ENCODE assay signal across 15 cellular contexts in the genomic region with DNA sequence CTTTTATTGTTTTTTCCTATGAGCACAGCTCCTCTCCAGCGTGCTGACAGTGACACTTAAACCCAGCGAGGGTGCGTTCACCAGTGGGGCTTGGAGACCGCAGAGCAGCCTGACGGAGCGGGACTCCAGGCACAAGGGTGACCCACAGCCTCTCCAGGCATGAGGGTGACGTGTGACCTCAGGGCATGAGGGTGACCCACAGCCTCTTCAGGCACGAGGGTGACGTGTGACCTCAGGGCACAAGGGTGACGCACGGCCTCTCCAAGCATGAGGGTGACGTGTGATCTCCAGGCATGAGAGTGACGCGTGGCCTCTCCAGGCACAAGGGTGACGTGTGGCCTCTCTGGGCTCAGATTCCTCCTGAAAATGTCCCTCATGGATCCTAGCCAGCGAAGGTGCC.
DNase-seq lines count a peak whose midpoint lies in the region; ATAC-seq and TF ChIP-seq lines count a peak whose summit lies in the region.
"Had no signal": no experiment of that assay in that cellular context is flagged by ENCODE, and none has a peak within 500 bp of the region (broad histone marks: within the 10 kb centered on the region; RNA-seq: fewer than 3 reads in every experiment).

No MANE protein-coding gene starts in this region.

- BruUV-seq in Panc1 (replicated peaks; lab: Mats Ljungman, UMichigan) = no TSS peak

- H3K4me1 Mint-ChIP-seq in neural crest cell = no peaks in the 10 kb centered on the region
- H3K4me1 Mint-ChIP-seq: CD4-positive, alpha-beta memory T cell had no signal

- no peak for TF ChIP-seq POLR2A in esophagus muscularis mucosa (IDR thresholded peaks at IDR 0.05; ENCODE audit: low read depth)

- H3K36me3 ChIP-seq in Panc1 (ENCODE audit: control insufficient read depth, insufficient read depth, low read length) (no peaks in the 10 kb centered on the region), esophagus muscularis mucosa (no peaks in the 10 kb centered on the region), aorta (ENCODE audit: control insufficient read depth in 1 of 2, insufficient read depth in 2 of 2, low read length in 1 of 2) (no peaks in the 10 kb centered on the region), WERI-Rb-1 (no peaks in the 10 kb centered on the region)
- H3K36me3 ChIP-seq: BE2C had no signal

- peak overlapping the region; percentile 35 for H3K27ac Mint-ChIP-seq in neural crest cell (ENCODE audit: unreplicated experiment)
- H3K27ac Mint-ChIP-seq: CD4-positive, alpha-beta memory T cell had no signal

- H3K36me3 Mint-ChIP-seq in neural crest cell (ENCODE audit: low read depth) = no peaks in the 10 kb centered on the region
- H3K36me3 Mint-ChIP-seq: CD4-positive, alpha-beta memory T cell had no signal

- H3K4me3 ChIP-seq in Panc1 (ENCODE audit: low read depth in 2 of 2, low read length in 2 of 2) = no peak overlapping the region
- H3K4me3 ChIP-seq in esophagus muscularis mucosa = no peak overlapping the region
- no peak overlapping the region for H3K4me3 ChIP-seq in aorta (ENCODE audit: low read length in 2 of 2)
- no peak overlapping the region for H3K4me3 ChIP-seq in WERI-Rb-1 (ENCODE audit: low read depth, low read length)
- H3K4me3 ChIP-seq: A549 had no signal

- H3K4me1 ChIP-seq in Panc1 (ENCODE audit: control insufficient read depth, insufficient read depth, low read length) (no peaks in the 10 kb centered on the region), esophagus muscularis mucosa (no peaks in the 10 kb centered on the region), aorta (ENCODE audit: control insufficient read depth in 1 of 2, insufficient read depth in 2 of 2, low read length in 2 of 2) (no peaks in the 10 kb centered on the region)
- H3K4me1 ChIP-seq: A549, BE2C had no signal

- POLR2A ChIA-PET in Panc1 (lab: Charles Lee) = no interaction called here

- 0 out of 2 replicates have a peak, but pooled peaks have one; percentile 38 for ATAC-seq in Panc1
- peak; percentile 37 for ATAC-seq in aorta (ENCODE audit: low FRiP score)
- no peak for ATAC-seq in GM21423 (IDR thresholded peaks at IDR 0.05; ENCODE audit: unreplicated experiment)
- ATAC-seq: A549 had no signal

- no peaks in the 10 kb centered on the region for H3K9me3 Mint-ChIP-seq in neural crest cell

- no peaks in the 10 kb centered on the region for H3K27me3 Mint-ChIP-seq in neural crest cell (ENCODE audit: low read depth)

- H3K9me3 ChIP-seq in Panc1 (ENCODE audit: control insufficient read depth, insufficient read depth, low read depth, low read length) = no peaks in the 10 kb centered on the region
- no peaks in the 10 kb centered on the region for H3K9me3 ChIP-seq in esophagus muscularis mucosa
- no peaks in the 10 kb centered on the region for H3K9me3 ChIP-seq in aorta (ENCODE audit: control insufficient read depth, low read length)
- H3K9me3 ChIP-seq in WERI-Rb-1 (ENCODE audit: severe bottlenecking) = no peaks in the 10 kb centered on the region
- H3K9me3 ChIP-seq: A549, BE2C had no signal

- H3K4me3 Mint-ChIP-seq in neural crest cell = no peak overlapping the region
- H3K4me3 Mint-ChIP-seq: CD4-positive, alpha-beta memory T cell had no signal

- no peak for TF ChIP-seq EP300 in esophagus muscularis mucosa (IDR thresholded peaks at IDR 0.05)

- in situ Hi-C loops in Panc1 (cut with HindIII; ENCODE audit: low pct_unique_long_range_greater_than_20kb, low sequenced_read_pairs) = no loop called here

- CTCF ChIA-PET in Panc1 (lab: Charles Lee) = no interaction called here

- H3K27ac ChIP-seq in Panc1 (ENCODE audit: low read length) (no peak overlapping the region), esophagus muscularis mucosa (replicated peaks in 1 of 4) (no peak overlapping the region), aorta (ENCODE audit: low read depth in 1 of 2, low read length in 2 of 2) (no peak overlapping the region), WERI-Rb-1 (no peak overlapping the region)
- H3K27ac ChIP-seq: A549, C4-2B had no signal

- intact Hi-C loops in Panc1 (cut with micrococcal nuclease; ENCODE audit: unreplicated experiment) = no loop called here
- intact Hi-C loops in esophagus muscularis mucosa (cut with DNase I) = no loop called here
- intact Hi-C loops in aorta (cut with DNase I) = no loop called here

- TF ChIP-seq CTCF in Panc1 (IDR thresholded peaks at IDR 0.05) (no peak), esophagus muscularis mucosa (IDR thresholded peaks at IDR 0.05) (no peak), neural crest cell (conservative IDR thresholded peaks at IDR 0.05) (no peak), WERI-Rb-1 (IDR thresholded peaks at IDR 0.05; ENCODE audit: low read depth, low read length) (no peak)

- 74% methylated on average over 13 of the region's 16 CpGs for WGBS in esophagus muscularis mucosa
- WGBS in aorta, 2 donors = 70 to 73% methylated on average over 16 of the region's 16 CpGs

- DNase-seq in Panc1 (ENCODE audit: low read depth, low spot score) = no peak
- DNase-seq in esophagus muscularis mucosa (ENCODE audit: extremely low spot score) = peak; percentile 75
- no peak for DNase-seq in neural crest cell (ENCODE audit: low read depth, low spot score)
- no peak for DNase-seq in aorta
- DNase-seq in WERI-Rb-1 = no peak
- DNase-seq in NCI-H2029 treated with DMSO at 0.1 percent for 48 hours (lab: John Stamatoyannopoulos, UW) = no peak
- DNase-seq: BE2C; CD4-positive, alpha-beta memory T cell; DMS79; EL; GOT3; HCEC 1CT had no signal

- peaks cover 5% of the 10 kb centered on the region; the same call in 1 of the 2 replicates for H3K27me3 ChIP-seq in Panc1 (ENCODE audit: control insufficient read depth, insufficient read depth, low read length)
- peaks cover 0 to 78% (median 0%) of the 10 kb centered on the region in 4 donors for H3K27me3 ChIP-seq in esophagus muscularis mucosa
- H3K27me3 ChIP-seq in aorta (ENCODE audit: control insufficient read depth in 1 of 2, insufficient read depth in 2 of 2, low read length in 1 of 2) = no peaks in the 10 kb centered on the region
- H3K27me3 ChIP-seq in WERI-Rb-1 (ENCODE audit: insufficient read depth, low read depth, severe bottlenecking) = no peaks in the 10 kb centered on the region
- H3K27me3 ChIP-seq: BE2C had no signal
